In genomic region chr1:42035830-42036604, GRCh38 we compare ENCODE assay signal across 8 cellular contexts.
A peak's percentile ranks its signal among the peaks of the same experiment; 100 is the strongest.
DNase-seq lines count a peak whose midpoint lies in the region; ATAC-seq, FAIRE-seq and TF ChIP-seq lines count a peak whose summit lies in the region.

No MANE protein-coding gene starts in this region.

- peaks cover 4 to 6% of the 10 kb centered on the region in 2 experiments for H3K27me3 ChIP-seq in endothelial cell of umbilical vein (ENCODE audit: control insufficient read depth in 2 of 2, insufficient read depth in 2 of 2, low read length in 2 of 2)

- dilution Hi-C loops in endothelial cell of umbilical vein (cut with MboI; ENCODE audit: extremely low pct_ligation_motif_present, low sequenced_read_pairs) = no loop called here

- DNase-seq in Calu3 (peak; percentile 97), HUDEP-2 (lab: John Stamatoyannopoulos, UW; ENCODE audit: unreplicated experiment in 76 of 76) (peak in 75 of 76 experiments; percentile 8 to 95 (median 83)), NOMO-1 (lab: John Stamatoyannopoulos, UW; ENCODE audit: unreplicated experiment in 2 of 2) (peak; percentile 83 to 93), endothelial cell of umbilical vein (ENCODE audit: low read depth, low spot score) (peak; percentile 90), mesothelial cell of epicardium (ENCODE audit: low spot score in 2 of 2, unreplicated experiment in 2 of 2) (peak; percentile 97 to 98)
- peak; percentile 94 for DNase-seq in activated CD8-positive, alpha-beta memory T cell treated with anti-CD3 and anti-CD28 coated beads, Interleukin-2, amount 50 U/mL, for 24 hours (ENCODE audit: extremely low read depth)
- peak; percentile 97 for DNase-seq in stimulated activated CD8-positive, alpha-beta memory T cell treated with anti-CD3 and anti-CD28 coated beads, Interleukin-15, amount 100 ng/mL, for 24 hours (ENCODE audit: low read depth)

- FAIRE-seq in endothelial cell of umbilical vein (lab: Jason Lieb, UNC) = peak; percentile 92

- TF ChIP-seq CTCF in Calu3 (IDR thresholded peaks at IDR 0.05; ENCODE audit: unreplicated experiment) (no peak), endothelial cell of umbilical vein (IDR thresholded peaks at IDR 0.05; ENCODE audit: extremely low read depth in 1 of 2, insufficient read depth in 1 of 2, low read depth in 1 of 2, low read length in 2 of 2) (no peak), mesothelial cell of epicardium (IDR thresholded peaks at IDR 0.05; ENCODE audit: unreplicated experiment) (no peak)

- peaks cover 13% of the 10 kb centered on the region for H3K4me1 ChIP-seq in endothelial cell of umbilical vein (ENCODE audit: control insufficient read depth, extremely low read depth, insufficient read depth, low read length)

- H3K27ac Mint-ChIP-seq in Calu3 (ENCODE audit: unreplicated experiment) (no peak overlapping the region), mesothelial cell of epicardium (peak overlapping the region; percentile 64)

- POLR2A ChIA-PET in endothelial cell of umbilical vein (lab: Charles Lee) = no interaction called here

- H3K27ac ChIP-seq in endothelial cell of umbilical vein (ENCODE audit: insufficient read depth, low read depth, low read length) = no peak overlapping the region

- H3K9me3 ChIP-seq in endothelial cell of umbilical vein (replicated peaks; ENCODE audit: control insufficient read depth, insufficient read depth, low read length) = no peaks in the 10 kb centered on the region

- H3K27me3 Mint-ChIP-seq in Calu3 (ENCODE audit: unreplicated experiment) = no peaks in the 10 kb centered on the region
- peaks cover 6% of the 10 kb centered on the region for H3K27me3 Mint-ChIP-seq in mesothelial cell of epicardium (ENCODE audit: low read depth)

- H3K36me3 Mint-ChIP-seq in Calu3 (ENCODE audit: insufficient read depth, unreplicated experiment) (peaks cover 26% of the 10 kb centered on the region), mesothelial cell of epicardium (no peaks in the 10 kb centered on the region)

- BruUV-seq in Calu3 (replicated peaks; lab: Mats Ljungman, UMichigan) (no TSS peak), endothelial cell of umbilical vein (replicated peaks; lab: Mats Ljungman, UMichigan) (TSS peak; percentile 24)

- no peaks in the 10 kb centered on the region for H3K9me3 Mint-ChIP-seq in Calu3 (ENCODE audit: low read depth, unreplicated experiment)
- H3K9me3 Mint-ChIP-seq in mesothelial cell of epicardium = no peaks in the 10 kb centered on the region

- peak; percentile 27 for TF ChIP-seq POLR2A in endothelial cell of umbilical vein (IDR thresholded peaks at IDR 0.05; ENCODE audit: low read depth, low read length)

- H3K4me3 Mint-ChIP-seq in Calu3 (ENCODE audit: low read depth, unreplicated experiment) = peak overlapping the region; percentile 87
- peak overlapping the region; percentile 78 for H3K4me3 Mint-ChIP-seq in mesothelial cell of epicardium

- peak overlapping the region; percentile 99 for H2AFZ ChIP-seq in endothelial cell of umbilical vein (ENCODE audit: low read depth, low read length)

- intact Hi-C loops in Calu3 (cut with micrococcal nuclease; ENCODE audit: unreplicated experiment) = loop anchor here (10.0 kb wide), 2 partner anchors 121 to 221 kb away; partner anchors contain the start of gene HIVEP3
- intact Hi-C loops in endothelial cell of umbilical vein (cut with micrococcal nuclease) = loop anchor here (1.0 to 10.0 kb wide), 7 partner anchors 81 to 462 kb away; partner anchors contain the start of gene HIVEP3

- H3K4me1 Mint-ChIP-seq in Calu3 (ENCODE audit: low read depth, unreplicated experiment) (peaks cover 35% of the 10 kb centered on the region), mesothelial cell of epicardium (peaks cover 11% of the 10 kb centered on the region)

- peak overlapping the region; percentile 61 for H3K4me2 ChIP-seq in endothelial cell of umbilical vein (ENCODE audit: insufficient read depth, low read length)

- H3K4me3 ChIP-seq in endothelial cell of umbilical vein (replicated peaks in 1 of 3; ENCODE audit: insufficient read depth in 1 of 3, low read depth in 1 of 3, low read length in 3 of 3) = peak overlapping the region; percentile 2 to 85 (median 85)

- no peaks in the 10 kb centered on the region for H3K36me3 ChIP-seq in endothelial cell of umbilical vein (ENCODE audit: control insufficient read depth in 2 of 2, extremely low read depth in 1 of 2, insufficient read depth in 2 of 2, low read length in 2 of 2)

- H3K9me1 ChIP-seq in endothelial cell of umbilical vein (replicated peaks; ENCODE audit: control insufficient read depth, extremely low read depth, insufficient read depth, low read length) = no peaks in the 10 kb centered on the region

- no peaks in the 10 kb centered on the region for H4K20me1 ChIP-seq in endothelial cell of umbilical vein (replicated peaks; ENCODE audit: control insufficient read depth, extremely low read depth, insufficient read depth, low read length)

- H3K79me2 ChIP-seq in endothelial cell of umbilical vein (ENCODE audit: control insufficient read depth, insufficient read depth, low read length) = no peaks in the 10 kb centered on the region

- ATAC-seq in GM21423 (IDR thresholded peaks at IDR 0.05; ENCODE audit: unreplicated experiment) = peak; percentile 91

- CTCF ChIA-PET in Calu3 (lab: Charles Lee) (interaction anchor here (0.7 to 1.0 kb wide), 5 partner anchors 9 to 374 kb away, joined by 3 to 9 read pairs (median 4); no protein-coding TSS in a partner anchor), endothelial cell of umbilical vein (lab: Charles Lee) (interaction anchor here (0.6 to 2.7 kb wide), 20 partner anchors 11 to 520 kb away, joined by 3 to 14 read pairs (median 4); partner anchors contain the start of gene HIVEP3)

- H3K9ac ChIP-seq in endothelial cell of umbilical vein (replicated peaks; ENCODE audit: extremely low read depth, insufficient read depth, low read length) = no peak overlapping the region

TF ChIP-seq in endothelial cell of umbilical vein, 7 proteins besides CTCF, POLR2A, EP300 and RAD21:
- peak; percentile 54 for TF ChIP-seq POLR2AphosphoS5 (IDR thresholded peaks at IDR 0.05; ENCODE audit: insufficient read depth, low read depth, low read length)
- TF ChIP-seq MAX (IDR thresholded peaks at IDR 0.05; ENCODE audit: insufficient read depth, insufficient read length) = no peak
- TF ChIP-seq FOS (IDR thresholded peaks at IDR 0.05; ENCODE audit: borderline replicate concordance, insufficient read depth, low read length) = no peak
- TF ChIP-seq MYC (IDR thresholded peaks at IDR 0.05; ENCODE audit: low read depth, low read length) = no peak
- no peak for TF ChIP-seq EZH2 (IDR thresholded peaks at IDR 0.05; ENCODE audit: borderline replicate concordance, low read depth, low read length, severe bottlenecking)
- peak; percentile 9 for TF ChIP-seq GATA2 (IDR thresholded peaks at IDR 0.05; ENCODE audit: insufficient read depth, insufficient read length, low read depth, low read length)
- no peak for TF ChIP-seq JUN (IDR thresholded peaks at IDR 0.05; ENCODE audit: borderline replicate concordance, insufficient read depth, insufficient read length, low read depth)
